In genomic region chr19:38808741-38809140, GRCh38 we compare ENCODE assay signal across 18 cellular contexts. TPM values are rescaled to one million over a fixed set of nuclear protein-coding genes. Genes with fewer than 3 reads are reported as not detected.
DNase-seq lines count a peak whose midpoint lies in the region; TF ChIP-seq lines count a peak whose summit lies in the region.
"Had no signal": no experiment of that assay in that cellular context is flagged by ENCODE, and none has a peak within 500 bp of the region (broad histone marks: within the 10 kb centered on the region; RNA-seq: fewer than 3 reads in every experiment).

No MANE protein-coding gene starts in this region.

- peak overlapping the region; percentile 35 for H3K18ac ChIP-seq in neuronal stem cell (ENCODE audit: low read length)

- peak; percentile 4 for DNase-seq in AG08396 (ENCODE audit: low spot score)
- DNase-seq in WERI-Rb-1, result no peak
- DNase-seq in hepatocyte (ENCODE audit: low spot score), result no peak
- no peak for DNase-seq in neuronal stem cell (ENCODE audit: low spot score)
- no peak for DNase-seq in cerebellum (ENCODE audit: low spot score)
- DNase-seq in SW480 (ENCODE audit: low spot score), result no peak
- no peak for DNase-seq in esophagus squamous epithelium (lab: John Stamatoyannopoulos, UW)
- no peak for DNase-seq in hepatic stellate cell (ENCODE audit: low spot score)
- DNase-seq: CD4-positive, alpha-beta memory T cell; DMS79 treated with DMSO at 0.1 percent for 48 hours; GF-D8; GM23248; HFFc6 had no signal

- no peak overlapping the region for H3K14ac ChIP-seq in neuronal stem cell (ENCODE audit: low read length)

- TF ChIP-seq POLR2A in esophagus squamous epithelium (IDR thresholded peaks at IDR 0.05), result no peak

- peak overlapping the region; percentile 53 for H2AK5ac ChIP-seq in neuronal stem cell (ENCODE audit: low read depth, low read length)

- peak overlapping the region; percentile 83 for H2BK15ac ChIP-seq in neuronal stem cell (ENCODE audit: low read length)

- 93% methylated on average over 17 of the region's 17 CpGs for WGBS in hepatocyte (ENCODE audit: low lambda C conversion rate, missing lambda C conversion rate)
- no CpG with 5 or more reads among the region's 17 CpGs for WGBS in neuronal stem cell (ENCODE audit: extremely low coverage in 2 of 2, insufficient read length in 2 of 2, insufficient replicate concordance in 1 of 2), 2 donors
- WGBS in esophagus squamous epithelium, 2 donors, result 91 to 96% methylated on average over 15 to 17 of the region's 17 CpGs

- no peak overlapping the region for H3K9ac ChIP-seq in neuronal stem cell (ENCODE audit: low read depth, low read length, poor library complexity)
- H3K9ac ChIP-seq: BLaER1, GM23248 had no signal

- H4K91ac ChIP-seq in neuronal stem cell (ENCODE audit: low read depth, low read length, poor library complexity), result no peak overlapping the region

- H3K4me3 ChIP-seq in WERI-Rb-1 (ENCODE audit: low read depth, low read length) (no peak overlapping the region), hepatocyte (no peak overlapping the region), neuronal stem cell (ENCODE audit: low read length in 2 of 2) (no peak overlapping the region), esophagus squamous epithelium (no peak overlapping the region)
- H3K4me3 ChIP-seq: A549, BLaER1, GM23248 had no signal

- peaks cover 12% of the 10 kb centered on the region for H3K4me1 ChIP-seq in hepatocyte (ENCODE audit: insufficient read depth)
- H3K4me1 ChIP-seq in neuronal stem cell (ENCODE audit: control insufficient read depth in 2 of 2, insufficient read depth in 1 of 2, low read depth in 1 of 2, low read length in 2 of 2), result no peaks in the 10 kb centered on the region
- peaks cover 0 to 34% (median 9%) of the 10 kb centered on the region in 3 donors for H3K4me1 ChIP-seq in esophagus squamous epithelium

- H2AFZ ChIP-seq in hepatocyte, result no peak overlapping the region
- H2AFZ ChIP-seq in neuronal stem cell (ENCODE audit: low read length), result no peak overlapping the region
- H2AFZ ChIP-seq: GM23248 had no signal

- H3K36me3 ChIP-seq in WERI-Rb-1, result no peaks in the 10 kb centered on the region; the same call in 1 of the 2 replicates
- no peaks in the 10 kb centered on the region for H3K36me3 ChIP-seq in hepatocyte (replicated peaks; ENCODE audit: insufficient read depth, low read depth)
- H3K36me3 ChIP-seq in neuronal stem cell (replicated peaks in 1 of 2; ENCODE audit: control insufficient read depth in 2 of 2, insufficient read depth in 2 of 2, low read length in 2 of 2), result no peaks in the 10 kb centered on the region
- no peaks in the 10 kb centered on the region for H3K36me3 ChIP-seq in esophagus squamous epithelium

- no peaks in the 10 kb centered on the region for H3K79me1 ChIP-seq in neuronal stem cell (ENCODE audit: low read depth, low read length)

- no peaks in the 10 kb centered on the region for H4K20me1 ChIP-seq in hepatocyte (ENCODE audit: insufficient read depth, poor library complexity, severe bottlenecking)
- H4K20me1 ChIP-seq: BLaER1 had no signal

- peak overlapping the region; percentile 73 for H2BK12ac ChIP-seq in neuronal stem cell (ENCODE audit: low read length)

- H2BK120ac ChIP-seq in neuronal stem cell (ENCODE audit: low read depth, low read length), result peak overlapping the region; percentile 17

- H3K27me3 ChIP-seq in WERI-Rb-1 (ENCODE audit: insufficient read depth, low read depth, severe bottlenecking) (no peaks in the 10 kb centered on the region), hepatocyte (no peaks in the 10 kb centered on the region), neuronal stem cell (ENCODE audit: control insufficient read depth in 3 of 3, insufficient read depth in 3 of 3, low read depth in 1 of 3, low read length in 3 of 3) (no peaks in the 10 kb centered on the region), esophagus squamous epithelium (no peaks in the 10 kb centered on the region)
- H3K27me3 ChIP-seq: BLaER1 had no signal

- no peak overlapping the region for H4K8ac ChIP-seq in neuronal stem cell (ENCODE audit: low read depth, low read length)

- H2BK5ac ChIP-seq in neuronal stem cell (ENCODE audit: low read length), result no peak overlapping the region

- H3K4ac ChIP-seq in neuronal stem cell (ENCODE audit: low read length), result no peak overlapping the region

- no peaks in the 10 kb centered on the region for H3K9me3 ChIP-seq in WERI-Rb-1 (ENCODE audit: severe bottlenecking)
- H3K9me3 ChIP-seq in hepatocyte (ENCODE audit: low read depth), result no peaks in the 10 kb centered on the region
- peaks cover 0 to 1% of the 10 kb centered on the region in 2 donors for H3K9me3 ChIP-seq in neuronal stem cell (replicated peaks in 1 of 2; ENCODE audit: control insufficient read depth in 2 of 2, insufficient read depth in 1 of 2, low read depth in 1 of 2, low read length in 2 of 2)
- no peaks in the 10 kb centered on the region for H3K9me3 ChIP-seq in esophagus squamous epithelium
- H3K9me3 ChIP-seq: A549 had no signal

- intact Hi-C loops in esophagus squamous epithelium (cut with DNase I), result no loop called here

- H3K9me2 ChIP-seq in hepatocyte (replicated peaks; ENCODE audit: insufficient read depth), result no peaks in the 10 kb centered on the region

- H3K4me2 ChIP-seq in hepatocyte (no peak overlapping the region), neuronal stem cell (ENCODE audit: insufficient read depth, low read length, poor library complexity, severe bottlenecking) (no peak overlapping the region)
- H3K4me2 ChIP-seq: BLaER1 had no signal

- no peak overlapping the region for H3K23ac ChIP-seq in neuronal stem cell (ENCODE audit: low read depth, low read length, poor library complexity)

- TF ChIP-seq CTCF in WERI-Rb-1 (IDR thresholded peaks at IDR 0.05; ENCODE audit: low read depth, low read length) (no peak), hepatocyte (IDR thresholded peaks at IDR 0.05; ENCODE audit: poor library complexity) (no peak), esophagus squamous epithelium (IDR thresholded peaks at IDR 0.05) (no peak)

- H3K79me2 ChIP-seq in hepatocyte, result peaks cover 7% of the 10 kb centered on the region

- H3K27ac ChIP-seq in WERI-Rb-1 (peak overlapping the region; percentile 77), hepatocyte (peak overlapping the region; percentile 92), neuronal stem cell (replicated peaks; ENCODE audit: low read length) (no peak overlapping the region), esophagus squamous epithelium (no peak overlapping the region)
- H3K27ac ChIP-seq: 22Rv1, BLaER1, GM23248 had no signal

RNA-seq across cellular contexts. Expression of gene LGALS4, which starts 4.0 kb away (rescaled TPM):
- total RNA-seq in hepatocyte (147 and 148 TPM in 2 replicates), cerebellum (3.2 TPM), esophagus squamous epithelium (under 1 TPM in 2 of 4 donors, not detected in 2; 0.62 to 0.76 TPM)
- 181 and 199 TPM in 2 replicates for polyA plus RNA-seq in hepatocyte
- polyA plus RNA-seq in neuronal stem cell (2013, experiment 1 of 2), result 0.36 TPM
- polyA plus RNA-seq in neuronal stem cell (2013, experiment 2 of 2), result 0.42 TPM
- total RNA-seq: GM23248 had no signal
- polyA plus RNA-seq: CD14-positive monocyte; CD4-positive, alpha-beta memory T cell; IgD-negative memory B cell had no signal

RNA-seq across cellular contexts. Expression of gene LGALS7B, which starts 19.7 kb away (rescaled TPM):
- total RNA-seq in hepatocyte (0.64 TPM in 1 of 2 replicates, not detected in the other), cerebellum (not detected), esophagus squamous epithelium (1,000 to 10,000 TPM in 3 of 4 donors, 100 to 1,000 TPM in 1; 871 to 2,466 (median 1,613) TPM)
- polyA plus RNA-seq in hepatocyte, result 0.72 TPM in 1 of 2 replicates, not detected in the other
- polyA plus RNA-seq in neuronal stem cell (2013, experiment 1 of 2), result not detected
- polyA plus RNA-seq in neuronal stem cell (2013, experiment 2 of 2), result not detected
- total RNA-seq: CD4-positive, alpha-beta memory T cell; GM23248; HFFc6 had no signal
- polyA plus RNA-seq: CD14-positive monocyte; CD4-positive, alpha-beta memory T cell; GM23248; IgD-negative memory B cell had no signal

RNA-seq across cellular contexts. Expression of gene ECH1, which starts 22.9 kb away (rescaled TPM):
- total RNA-seq in hepatocyte, result 125 and 133 TPM in 2 replicates
- 272 and 284 TPM in 2 replicates for polyA plus RNA-seq in hepatocyte
- 153 TPM for polyA plus RNA-seq in neuronal stem cell (2013, experiment 1 of 2)
- polyA plus RNA-seq in neuronal stem cell (2013, experiment 2 of 2), result 162 TPM
- 34.5 TPM for total RNA-seq in cerebellum
- 100 to 1,000 TPM in 1 of 4 donors, 10 to 100 TPM in 3; 63.4 to 129 (median 85.9) TPM for total RNA-seq in esophagus squamous epithelium

RNA-seq across cellular contexts. Expression of gene LGALS7, which starts 35.4 kb away (rescaled TPM):
- not detected in 2 replicates for total RNA-seq in hepatocyte
- 1.2 TPM in 2 replicates for polyA plus RNA-seq in hepatocyte
- polyA plus RNA-seq in neuronal stem cell (2013, experiment 1 of 2), result 0.18 TPM
- not detected for polyA plus RNA-seq in neuronal stem cell (2013, experiment 2 of 2)
- total RNA-seq in cerebellum, result not detected
- total RNA-seq in esophagus squamous epithelium, result 100 to 1,000 TPM in 2 of 4 donors, 10 to 100 TPM in 1, 1 to 10 TPM in 1; 7.1 to 266 (median 114) TPM
- total RNA-seq: CD4-positive, alpha-beta memory T cell; GM23248; HFFc6 had no signal
- polyA plus RNA-seq: A549; CD14-positive monocyte; CD4-positive, alpha-beta memory T cell; GM23248; IgD-negative memory B cell had no signal

RNA-seq across cellular contexts. Expression of gene HNRNPL, which starts 41.0 kb away (rescaled TPM):
- total RNA-seq in hepatocyte (154 and 209 TPM in 2 replicates), cerebellum (188 TPM), esophagus squamous epithelium (100 to 1,000 TPM; 136 to 186 (median 167) TPM)
- polyA plus RNA-seq in hepatocyte, result 169 and 184 TPM in 2 replicates
- polyA plus RNA-seq in neuronal stem cell (2013, experiment 1 of 2), result 340 TPM
- polyA plus RNA-seq in neuronal stem cell (2013, experiment 2 of 2), result 361 TPM

Comparison
In these comparisons a context has a peak if more than half of its experiments do, and no peak if none do; other contexts are left out.
1. H3K27ac ChIP-seq: peak in WERI-Rb-1 (single experiment) and hepatocyte (single experiment); none in neuronal stem cell (single experiment) and esophagus squamous epithelium (0 of 4).
2. RNA of gene LGALS4, which starts 4.0 kb away (total RNA-seq): 147 to 148 TPM in hepatocyte; 3.2 TPM in cerebellum (single experiment) and 0.62 to 0.76 TPM in esophagus squamous epithelium; every median in the first group is over 10 times any median in the second.
3. RNA of gene LGALS7B, which starts 19.7 kb away (total RNA-seq): 871 to 2,466 TPM in esophagus squamous epithelium; not detected in cerebellum (single experiment) and 0.64 TPM in hepatocyte; every median in the first group is over 100 times any median in the second.